Comparison of ENCODE assay signal across 19 cellular contexts in the genomic region with DNA sequence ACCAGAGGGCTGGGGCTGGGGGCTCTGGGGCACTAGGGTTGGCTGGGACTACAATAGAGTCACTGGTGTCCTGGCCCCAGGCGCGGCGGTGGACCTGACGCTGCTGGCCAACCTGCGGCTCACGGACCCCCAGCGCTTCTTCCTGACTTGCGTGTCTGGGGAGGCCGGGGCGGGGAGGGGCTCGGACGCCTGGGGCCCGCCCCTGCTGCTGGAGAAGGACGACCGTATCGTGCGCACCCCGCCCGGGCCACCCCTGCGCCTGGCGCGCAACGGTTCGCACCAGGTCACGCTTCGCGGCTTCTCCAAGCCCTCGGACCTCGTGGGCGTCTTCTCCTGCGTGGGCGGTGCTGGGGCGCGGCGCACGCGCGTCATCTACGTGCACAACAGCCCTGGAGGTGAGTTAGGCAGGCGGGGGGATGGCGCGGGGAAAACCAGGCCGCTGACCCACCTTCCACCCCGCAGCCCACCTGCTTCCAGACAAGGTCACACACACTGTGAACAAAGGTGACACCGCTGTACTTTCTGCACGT. TPM values are rescaled to one million over a fixed set of nuclear protein-coding genes. Genes with fewer than 3 reads are reported as not detected.
"Had no signal": no experiment of that assay in that cellular context is flagged by ENCODE, and none has a peak within 500 bp of the region (broad histone marks: within the 10 kb centered on the region; RNA-seq: fewer than 3 reads in every experiment).

No MANE protein-coding gene starts in this region.

- H3K36me3 ChIP-seq: ascending aorta, breast epithelium had no signal

- H3K27me3 Mint-ChIP-seq: activated CD4-positive, alpha-beta T cell treated with anti-CD3 and anti-CD28 coated beads, Interleukin-2, amount 10 ng/mL, durations not matched to agents 7 days and 5 days had no signal

- H3K4me1 ChIP-seq: ascending aorta had no signal

- H3K4me3 ChIP-seq: ascending aorta, hepatocyte, lung had no signal

- H3K9me3 ChIP-seq: ascending aorta, breast epithelium had no signal

- DNase-seq: activated CD4-positive, alpha-beta T cell treated with anti-CD3 and anti-CD28 coated beads, Interleukin-2, amount 10 ng/mL, durations not matched to agents 7 days and 5 days; activated CD4-positive, CD25-positive, alpha-beta regulatory T cell; activated naive CD4-positive, alpha-beta T cell treated with Interleukin-2 at 50 U/mL for 16 hours; activated T-cell treated with anti-CD3 and anti-CD28 coated beads for 4 hours; erythroblast; kidney glomerular epithelial cell; stimulated activated CD4-positive, alpha-beta T cell treated with anti-CD3 and anti-CD28 coated beads, Interleukin-12 subunit alpha, Interleukin-12 subunit beta, amount 100 ng/mL, for 4 hours; stimulated activated CD4-positive, alpha-beta T cell treated with anti-CD3 and anti-CD28 coated beads, Interleukin-2, amount 100 ng/mL, for 24 hours; trophoblast cell had no signal

- H3K36me3 Mint-ChIP-seq: mesothelial cell of epicardium had no signal

- H3K27ac Mint-ChIP-seq: activated CD4-positive, alpha-beta T cell treated with anti-CD3 and anti-CD28 coated beads, Interleukin-2, amount 10 ng/mL, durations not matched to agents 7 days and 5 days; activated T-helper 17 cell treated with anti-CD3 and anti-CD28 coated beads, Interleukin-2, amount 50 U/mL, for 72 hours had no signal

- H3K27ac ChIP-seq: ascending aorta, hepatocyte had no signal

- H3K4me1 Mint-ChIP-seq: activated CD4-positive, alpha-beta T cell treated with anti-CD3 and anti-CD28 coated beads, Interleukin-2, amount 10 ng/mL, durations not matched to agents 7 days and 5 days; activated T-helper 17 cell treated with anti-CD3 and anti-CD28 coated beads, Interleukin-2, amount 50 U/mL, for 72 hours had no signal

- H3K4me3 Mint-ChIP-seq: activated CD4-positive, alpha-beta T cell treated with anti-CD3 and anti-CD28 coated beads, Interleukin-2, amount 10 ng/mL, durations not matched to agents 7 days and 5 days; activated T-helper 17 cell treated with anti-CD3 and anti-CD28 coated beads, Interleukin-2, amount 50 U/mL, for 72 hours; mesothelial cell of epicardium; T-helper 2 cell treated with Interferon-gamma antibody and Interleukin-4, amounts not matched to agents 5 μg/mL and 100 μg/mL, for 36 hours had no signal

- H3K27me3 ChIP-seq: ascending aorta, breast epithelium, hepatocyte had no signal

- H3K4me2 ChIP-seq: hepatocyte had no signal

- H3K9me3 Mint-ChIP-seq: activated CD4-positive, alpha-beta T cell treated with anti-CD3 and anti-CD28 coated beads, Interleukin-2, amount 10 ng/mL, durations not matched to agents 7 days and 5 days; activated T-helper 17 cell treated with anti-CD3 and anti-CD28 coated beads, Interleukin-2, amount 50 U/mL, for 72 hours; mesothelial cell of epicardium; T-helper 2 cell treated with Interferon-gamma antibody and Interleukin-4, amounts not matched to agents 5 μg/mL and 100 μg/mL, for 36 hours had no signal

- ATAC-seq: activated T-helper 17 cell treated with anti-CD3 and anti-CD28 coated beads, Interleukin-2, amount 50 U/mL, for 72 hours had no signal

RNA-seq across cellular contexts. Expression of gene TIE1, which starts 4.1 kb away (rescaled TPM):
- total RNA-seq: activated CD4-positive, alpha-beta T cell treated with anti-CD3 and anti-CD28 coated beads, Interleukin-2, amount 10 ng/mL, durations not matched to agents 7 days and 5 days; osteocyte had no signal

RNA-seq across cellular contexts. Expression of gene C1orf210, which starts 19.5 kb away (rescaled TPM):
- total RNA-seq: activated CD4-positive, alpha-beta T cell treated with anti-CD3 and anti-CD28 coated beads, Interleukin-2, amount 10 ng/mL, durations not matched to agents 7 days and 5 days; activated T-helper 17 cell treated with anti-CD3 and anti-CD28 coated beads, Interleukin-2, amount 50 U/mL, for 72 hours; ascending aorta; dermis microvascular lymphatic vessel endothelial cell; osteocyte; pulmonary artery endothelial cell had no signal

RNA-seq across cellular contexts. Expression of gene MPL, which starts 32.8 kb away (rescaled TPM):
- total RNA-seq: activated CD4-positive, alpha-beta T cell treated with anti-CD3 and anti-CD28 coated beads, Interleukin-2, amount 10 ng/mL, durations not matched to agents 7 days and 5 days; activated T-helper 17 cell treated with anti-CD3 and anti-CD28 coated beads, Interleukin-2, amount 50 U/mL, for 72 hours; ascending aorta; breast epithelium; hepatocyte; mesothelial cell of epicardium; osteocyte; pulmonary artery endothelial cell had no signal

RNA-seq across cellular contexts. Expression of gene TMEM125, which starts 35.1 kb away (rescaled TPM):
- total RNA-seq: activated CD4-positive, alpha-beta T cell treated with anti-CD3 and anti-CD28 coated beads, Interleukin-2, amount 10 ng/mL, durations not matched to agents 7 days and 5 days; activated T-helper 17 cell treated with anti-CD3 and anti-CD28 coated beads, Interleukin-2, amount 50 U/mL, for 72 hours; ascending aorta; dermis microvascular lymphatic vessel endothelial cell; osteocyte; pulmonary artery endothelial cell had no signal

RNA-seq across cellular contexts. Expression of gene CDC20, which starts 53.9 kb away (rescaled TPM):
- total RNA-seq: ascending aorta had no signal
